In the genomic region with DNA sequence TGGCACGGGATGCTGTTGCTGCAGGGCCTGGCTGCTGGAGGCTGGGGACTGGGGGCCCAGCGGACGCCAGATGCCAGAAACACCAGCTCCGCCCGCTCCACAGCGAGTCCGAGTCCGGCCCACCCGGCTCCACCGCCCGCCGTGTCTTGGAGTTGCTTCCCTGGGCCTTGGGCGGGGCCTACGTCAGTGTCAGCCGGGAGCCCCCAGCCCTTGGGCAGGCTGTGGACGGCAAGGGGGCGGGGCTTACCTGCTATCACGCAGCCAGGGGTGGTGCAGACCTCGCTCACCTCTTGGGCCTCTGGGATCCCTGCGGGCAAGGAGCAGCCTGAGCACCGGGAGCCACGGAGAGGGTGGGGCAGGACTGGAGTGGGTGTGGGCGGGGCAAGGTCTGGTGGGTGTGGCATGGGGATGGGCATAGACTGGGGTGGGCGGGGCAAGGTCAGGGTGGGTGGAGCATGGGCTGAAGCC, we compare ENCODE assay signal across 1 cellular context.
TF ChIP-seq lines count a peak whose summit lies in the region.

No MANE protein-coding gene starts in this region.

TF ChIP-seq in K562, 482 proteins besides CTCF, POLR2A, EP300 and RAD21 (continued from another document):
- TF ChIP-seq, protein P1, sequence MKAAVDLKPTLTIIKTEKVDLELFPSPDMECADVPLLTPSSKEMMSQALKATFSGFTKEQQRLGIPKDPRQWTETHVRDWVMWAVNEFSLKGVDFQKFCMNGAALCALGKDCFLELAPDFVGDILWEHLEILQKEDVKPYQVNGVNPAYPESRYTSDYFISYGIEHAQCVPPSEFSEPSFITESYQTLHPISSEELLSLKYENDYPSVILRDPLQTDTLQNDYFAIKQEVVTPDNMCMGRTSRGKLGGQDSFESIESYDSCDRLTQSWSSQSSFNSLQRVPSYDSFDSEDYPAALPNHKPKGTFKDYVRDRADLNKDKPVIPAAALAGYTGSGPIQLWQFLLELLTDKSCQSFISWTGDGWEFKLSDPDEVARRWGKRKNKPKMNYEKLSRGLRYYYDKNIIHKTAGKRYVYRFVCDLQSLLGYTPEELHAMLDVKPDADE (conservative IDR thresholded peaks at IDR 0.05; ENCODE audit: control insufficient read depth, low read depth, low read length) = no peak
- TF ChIP-seq NR4A1 (CRISPR knock-in tag; IDR thresholded peaks at IDR 0.05) = no peak
- TF ChIP-seq NR4A1 (tag; IDR thresholded peaks at IDR 0.05) = no peak
- no peak for TF ChIP-seq NFIX (CRISPR knock-in tag; IDR thresholded peaks at IDR 0.05; ENCODE audit: low read depth)
- TF ChIP-seq ZNF507 (tag; conservative IDR thresholded peaks at IDR 0.05) = no peak
- TF ChIP-seq, protein P2, sequence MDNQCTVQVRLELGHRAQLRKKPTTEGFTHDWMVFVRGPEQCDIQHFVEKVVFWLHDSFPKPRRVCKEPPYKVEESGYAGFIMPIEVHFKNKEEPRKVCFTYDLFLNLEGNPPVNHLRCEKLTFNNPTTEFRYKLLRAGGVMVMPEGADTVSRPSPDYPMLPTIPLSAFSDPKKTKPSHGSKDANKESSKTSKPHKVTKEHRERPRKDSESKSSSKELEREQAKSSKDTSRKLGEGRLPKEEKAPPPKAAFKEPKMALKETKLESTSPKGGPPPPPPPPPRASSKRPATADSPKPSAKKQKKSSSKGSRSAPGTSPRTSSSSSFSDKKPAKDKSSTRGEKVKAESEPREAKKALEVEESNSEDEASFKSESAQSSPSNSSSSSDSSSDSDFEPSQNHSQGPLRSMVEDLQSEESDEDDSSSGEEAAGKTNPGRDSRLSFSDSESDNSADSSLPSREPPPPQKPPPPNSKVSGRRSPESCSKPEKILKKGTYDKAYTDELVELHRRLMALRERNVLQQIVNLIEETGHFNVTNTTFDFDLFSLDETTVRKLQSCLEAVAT (IDR thresholded peaks at IDR 0.05) = no peak
- TF ChIP-seq ESRRA (IDR thresholded peaks at IDR 0.05; ENCODE audit: borderline replicate concordance, low read depth) = no peak
- peak; percentile 64; the same call in 1 of the 2 replicates for TF ChIP-seq SP1 (CRISPR knock-in tag; IDR thresholded peaks at IDR 0.05)
- peak; percentile 70 for TF ChIP-seq NEUROD1 (IDR thresholded peaks at IDR 0.05; ENCODE audit: borderline replicate concordance, low read depth, low read length, partially characterized antibody)
- peak; percentile 22 to 44; a peak in 3 of 4 replicates for TF ChIP-seq NRF1 (conservative IDR thresholded peaks at IDR 0.05 in 1 of 2, IDR thresholded peaks at IDR 0.05 in 1 of 2)
